8 cellular contexts compared by ENCODE assay signal in genomic region chr16:46801428-46802049, GRCh38. TPM values are rescaled to one million over a fixed set of nuclear protein-coding genes. Genes with fewer than 3 reads are reported as not detected.
DNase-seq lines count a peak whose midpoint lies in the region; ATAC-seq and TF ChIP-seq lines count a peak whose summit lies in the region.

No MANE protein-coding gene starts in this region.

- H3K4me3 ChIP-seq in DND-41 (ENCODE audit: low read depth in 1 of 2, low read length in 2 of 2) (no peak overlapping the region), mesendoderm (ENCODE audit: low read length) (no peak overlapping the region)

- H3K4me1 ChIP-seq in DND-41 (ENCODE audit: insufficient read depth, low read length) (no peaks in the 10 kb centered on the region), mesendoderm (ENCODE audit: control insufficient read depth, low read depth, low read length) (no peaks in the 10 kb centered on the region)

- WGBS in mesendoderm (ENCODE audit: extremely low coverage, insufficient coverage, low lambda C conversion rate) = no CpG with 5 or more reads among the region's 5 CpGs

- peaks cover 24% of the 10 kb centered on the region for H3K36me3 Mint-ChIP-seq in T-cell

- H3K9ac ChIP-seq in DND-41 (ENCODE audit: low read depth, low read length) (no peak overlapping the region), mesendoderm (ENCODE audit: low read length) (no peak overlapping the region)

- peaks cover 0 to 5% (median 5%) of the 10 kb centered on the region in 3 donors for H3K9me3 Mint-ChIP-seq in T-cell

- H3K27me3 ChIP-seq in DND-41 (ENCODE audit: insufficient read depth, low read length, poor library complexity) (no peaks in the 10 kb centered on the region), mesendoderm (ENCODE audit: insufficient read depth, low read length, poor library complexity) (no peaks in the 10 kb centered on the region)

- CTCF ChIA-PET in T-cell (lab: Charles Lee) = interaction anchor here (0.6 to 1.2 kb wide), 3 partner anchors 10 to 107 kb away, joined by 3 to 4 read pairs (median 3); no protein-coding TSS in a partner anchor

- ATAC-seq in DND-41 (ENCODE audit: insufficient read depth, low read depth) (no peak), T-cell (replicated peaks in 1 of 4) (no peak)

- no peak overlapping the region for H2AK5ac ChIP-seq in mesendoderm (ENCODE audit: low read length)

- no peaks in the 10 kb centered on the region; the same call in 1 of the 2 replicates for H4K20me1 ChIP-seq in DND-41 (ENCODE audit: insufficient read depth, low read length)

- no peak overlapping the region for H2BK5ac ChIP-seq in mesendoderm (ENCODE audit: low read length)

- no peak overlapping the region for H3K4me3 Mint-ChIP-seq in T-cell

- H3K4me2 ChIP-seq in DND-41 (ENCODE audit: insufficient read depth, low read length) = no peak overlapping the region
- no peak overlapping the region for H3K4me2 ChIP-seq in mesendoderm (ENCODE audit: low read length)

- H3K27ac ChIP-seq in DND-41 (ENCODE audit: low read length) (no peak overlapping the region), mesendoderm (ENCODE audit: low read depth, low read length) (no peak overlapping the region)

- DNase-seq in DND-41 = no peak
- peak; percentile 11 for DNase-seq in NCI-H1694 (lab: John Stamatoyannopoulos, UW)
- DNase-seq in astrocyte of the hippocampus (ENCODE audit: low read depth, low spot score) = peak; percentile 38
- peak; percentile 63 for DNase-seq in mesendoderm
- no peak for DNase-seq in stimulated activated naive CD4-positive, alpha-beta T cell (lab: John Stamatoyannopoulos, UW)
- no peak for DNase-seq in NCI-H187 treated with DMSO at 0.1 percent for 48 hours (lab: John Stamatoyannopoulos, UW)
- DNase-seq in T-cell = no peak
- DNase-seq in pons (ENCODE audit: low spot score) = no peak

- H2BK15ac ChIP-seq in mesendoderm (replicated peaks; ENCODE audit: low read depth) = no peak overlapping the region

- peaks cover 4% of the 10 kb centered on the region; the same call in 1 of the 2 replicates for H3K79me2 ChIP-seq in DND-41 (ENCODE audit: insufficient read depth, low read length)
- no peaks in the 10 kb centered on the region for H3K79me2 ChIP-seq in mesendoderm (ENCODE audit: control insufficient read depth, insufficient read depth, low read length)

- H3K9me3 ChIP-seq in DND-41 (ENCODE audit: insufficient read depth, low read length, severe bottlenecking) = peaks cover 5% of the 10 kb centered on the region

- no peaks in the 10 kb centered on the region for H3K79me1 ChIP-seq in mesendoderm (ENCODE audit: low read length)

- H4K8ac ChIP-seq in mesendoderm (ENCODE audit: low read depth, low read length) = no peak overlapping the region

- H2BK120ac ChIP-seq in mesendoderm (ENCODE audit: low read depth, low read length) = no peak overlapping the region

- H3K36me3 ChIP-seq in DND-41 (ENCODE audit: insufficient read depth, low read length) = peaks cover 22% of the 10 kb centered on the region
- H3K36me3 ChIP-seq in mesendoderm (ENCODE audit: control insufficient read depth, insufficient read depth, low read length) = no peaks in the 10 kb centered on the region

- H3K23ac ChIP-seq in mesendoderm (ENCODE audit: low read length) = no peak overlapping the region

- H3K27me3 Mint-ChIP-seq in T-cell = no peaks in the 10 kb centered on the region

- no peak overlapping the region for H3K4ac ChIP-seq in mesendoderm (ENCODE audit: low read depth, low read length)

- H4K5ac ChIP-seq in mesendoderm (ENCODE audit: low read length) = no peak overlapping the region

- H3K18ac ChIP-seq in mesendoderm (ENCODE audit: low read length) = no peak overlapping the region

- peaks cover 15 to 19% (median 19%) of the 10 kb centered on the region in 3 donors for H3K4me1 Mint-ChIP-seq in T-cell

- TF ChIP-seq CTCF in DND-41 (IDR thresholded peaks at IDR 0.05; ENCODE audit: borderline replicate concordance, extremely low read depth, low read length, poor library complexity, severe bottlenecking) = peak; percentile 43

- no peak overlapping the region for H3K27ac Mint-ChIP-seq in T-cell

- POLR2A ChIA-PET in T-cell (lab: Charles Lee) = interaction anchor here in 1 of 2 donors (0.6 kb wide), 1 partner anchor 252 kb away, joined by 3 read pairs; no protein-coding TSS in a partner anchor

- H3K56ac ChIP-seq in mesendoderm (ENCODE audit: low read length) = no peak overlapping the region

- H2AFZ ChIP-seq in DND-41 (ENCODE audit: low read depth, low read length) = no peak overlapping the region

RNA-seq across cellular contexts. Expression of gene C16orf87, which starts 29.4 kb away (rescaled TPM):
- polyA plus RNA-seq in mesendoderm (2013, experiment 1 of 2) = 19.7 TPM
- 19.1 TPM for polyA plus RNA-seq in mesendoderm (2013, experiment 2 of 2)
- 10 to 100 TPM in 2 of 5 donors, 1 to 10 TPM in 3; 5.2 to 15.6 (median 7.2) TPM for total RNA-seq in T-cell

RNA-seq across cellular contexts. Expression of gene MYLK3, which starts 53.4 kb away (rescaled TPM):
- polyA plus RNA-seq in mesendoderm (2013, experiment 1 of 2) = 0.13 TPM
- polyA plus RNA-seq in mesendoderm (2013, experiment 2 of 2) = 0.18 TPM
- under 1 TPM in 3 of 5 donors, not detected in 2; 0.03 to 0.50 (median 0.03) TPM for total RNA-seq in T-cell

Comparison
In these comparisons a context has a peak if more than half of its experiments do, and no peak if none do; other contexts are left out.
1. DNase-seq: peak in NCI-H1694 (single experiment), astrocyte of the hippocampus (single experiment) and mesendoderm (single experiment); none in DND-41 (single experiment), stimulated activated naive CD4-positive, alpha-beta T cell (0 of 6), NCI-H187 treated with DMSO at 0.1 percent for 48 hours (single experiment), T-cell (0 of 34) and pons (single experiment).